ENCODE assay signal across 33 cellular contexts in the genomic region with DNA sequence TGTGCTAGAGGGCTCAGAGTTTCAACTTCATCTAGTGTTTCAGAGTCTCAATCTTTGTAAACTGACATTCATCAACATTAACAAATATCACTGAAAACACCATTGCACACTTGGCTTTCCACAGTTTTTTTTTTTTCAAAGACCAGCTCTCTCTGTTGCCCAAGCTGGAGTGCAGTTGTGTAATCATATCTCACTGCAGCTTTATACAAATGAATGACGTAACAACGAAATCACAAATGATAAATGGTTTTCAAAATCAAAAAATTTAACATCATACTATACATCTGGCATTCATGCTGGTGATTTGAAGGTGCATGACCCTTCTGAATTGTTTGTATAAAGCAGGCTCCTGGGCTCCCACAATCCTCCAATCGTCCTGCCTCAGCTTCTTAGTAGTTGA.
"Had no signal": no experiment of that assay in that cellular context is flagged by ENCODE, and none has a peak within 500 bp of the region (broad histone marks: within the 10 kb centered on the region; RNA-seq: fewer than 3 reads in every experiment).

No MANE protein-coding gene starts in this region.

- DNase-seq: activated B cell treated with CpG ODN at 0.5 μM for 24 hours; activated CD4-positive, alpha-beta T cell treated with anti-CD3 and anti-CD28 coated beads for 48 hours; activated CD4-positive, alpha-beta T cell treated with anti-CD3 and anti-CD28 coated beads, Interleukin-2, amount 50 U/mL, for 1 hour; activated CD4-positive, alpha-beta T cell treated with anti-CD3 and anti-CD28 coated beads, Interleukin-2, amount 50 U/mL, for 48 hours; activated CD8-positive, alpha-beta memory T cell treated with anti-CD3 and anti-CD28 coated beads for 24 hours; activated CD8-positive, alpha-beta T cell treated with anti-CD3 and anti-CD28 coated beads for 36 hours; activated effector memory CD4-positive, alpha-beta T cell treated with Interleukin-2 at 50 U/mL for 16 hours; activated gamma-delta T cell treated with Interleukin-2 at 50 U/mL for 16 hours; activated naive CD4-positive, alpha-beta T cell treated with anti-CD3 and anti-CD28 coated beads, Interleukin-2, amount 50 U/mL, for 16 hours; activated naive CD4-positive, alpha-beta T cell treated with Interleukin-2 at 50 U/mL for 16 hours; activated T-cell treated with anti-CD3 and anti-CD28 coated beads, Interleukin-2, amount 50 U/mL, for 4 hours; amygdala; aorta; body of pancreas; caudate nucleus; cortex of kidney; dermis blood vessel endothelial cell; effector CD4-positive, alpha-beta T cell; effector memory CD8-positive, alpha-beta T cell; erythroblast; foreskin keratinocyte; gastrocnemius medialis; glutamatergic neuron; heart left ventricle; T-cell; T1000; WERI-Rb-1 had no signal

- H3K4me3 Mint-ChIP-seq: activated B cell treated with CpG ODN at 0.5 μM for 24 hours; activated CD8-positive, alpha-beta T cell treated with anti-CD3 and anti-CD28 coated beads for 36 hours; activated naive CD8-positive, alpha-beta T cell; activated T-cell treated with anti-CD3 and anti-CD28 coated beads, Interleukin-2, amount 50 U/mL, for 4 hours; activated T-helper 17 cell treated with anti-CD3 and anti-CD28 coated beads, Interleukin-2, amount 50 U/mL, for 72 hours; effector memory CD8-positive, alpha-beta T cell; T-cell; T-helper 1 cell treated with Interleukin-12 subunit alpha and Interleukin-12 subunit beta and Interleukin-4 antibody, amounts not matched to agents 30 μg/mL and 1 μg/mL, for 36 hours; T-helper 2 cell treated with Interferon-gamma antibody and Interleukin-4, amounts not matched to agents 5 μg/mL and 100 μg/mL, for 36 hours had no signal

- H3K27ac Mint-ChIP-seq: activated B cell treated with CpG ODN at 0.5 μM for 24 hours; activated CD8-positive, alpha-beta T cell treated with anti-CD3 and anti-CD28 coated beads for 36 hours; activated naive CD8-positive, alpha-beta T cell; activated T-helper 17 cell treated with anti-CD3 and anti-CD28 coated beads, Interleukin-2, amount 50 U/mL, for 72 hours; effector memory CD8-positive, alpha-beta T cell; T-cell; T-helper 1 cell treated with Interleukin-12 subunit alpha and Interleukin-12 subunit beta and Interleukin-4 antibody, amounts not matched to agents 30 μg/mL and 1 μg/mL, for 36 hours; T-helper 2 cell treated with Interferon-gamma antibody and Interleukin-4, amounts not matched to agents 5 μg/mL and 100 μg/mL, for 36 hours had no signal

- H3K9me3 Mint-ChIP-seq: activated B cell treated with CpG ODN at 0.5 μM for 24 hours; activated CD8-positive, alpha-beta T cell treated with anti-CD3 and anti-CD28 coated beads for 36 hours; activated T-cell treated with anti-CD3 and anti-CD28 coated beads, Interleukin-2, amount 50 U/mL, for 4 hours; activated T-helper 17 cell treated with anti-CD3 and anti-CD28 coated beads, Interleukin-2, amount 50 U/mL, for 72 hours; effector memory CD8-positive, alpha-beta T cell; T-cell; T-helper 1 cell treated with Interleukin-12 subunit alpha and Interleukin-12 subunit beta and Interleukin-4 antibody, amounts not matched to agents 30 μg/mL and 1 μg/mL, for 36 hours; T-helper 2 cell treated with Interferon-gamma antibody and Interleukin-4, amounts not matched to agents 5 μg/mL and 100 μg/mL, for 36 hours had no signal

- H3K4me3 ChIP-seq: body of pancreas, esophagus muscularis mucosa, gastrocnemius medialis, heart left ventricle had no signal

- H3K27me3 ChIP-seq: body of pancreas, esophagus muscularis mucosa, foreskin keratinocyte, gastrocnemius medialis, heart left ventricle had no signal

- H3K4me1 Mint-ChIP-seq: activated B cell treated with CpG ODN at 0.5 μM for 24 hours; activated T-helper 17 cell treated with anti-CD3 and anti-CD28 coated beads, Interleukin-2, amount 50 U/mL, for 72 hours; T-cell had no signal

- H3K36me3 ChIP-seq: esophagus muscularis mucosa, gastrocnemius medialis, heart left ventricle, WERI-Rb-1 had no signal

- ATAC-seq: activated CD4-positive, CD25-positive, alpha-beta regulatory T cell treated with anti-CD3 and anti-CD28 coated beads, Interleukin-2, amount 50 U/mL, for 24 hours; activated CD8-positive, alpha-beta T cell treated with anti-CD3 and anti-CD28 coated beads for 36 hours; activated T-cell treated with anti-CD3 and anti-CD28 coated beads, Interleukin-2, amount 50 U/mL, for 4 hours; activated T-helper 17 cell treated with anti-CD3 and anti-CD28 coated beads, Interleukin-2, amount 50 U/mL, for 72 hours; body of pancreas; effector memory CD8-positive, alpha-beta T cell; foreskin keratinocyte; gastrocnemius medialis; heart left ventricle; T-cell had no signal

- H3K27ac ChIP-seq: body of pancreas, esophagus muscularis mucosa, foreskin keratinocyte, gastrocnemius medialis, heart left ventricle, WERI-Rb-1 had no signal

- H3K36me3 Mint-ChIP-seq: activated naive CD8-positive, alpha-beta T cell; T-cell had no signal

- H3K27me3 Mint-ChIP-seq: activated B cell treated with CpG ODN at 0.5 μM for 24 hours had no signal

- H3K9me3 ChIP-seq: body of pancreas, esophagus muscularis mucosa, gastrocnemius medialis, heart left ventricle had no signal

- H3K4me1 ChIP-seq: body of pancreas, esophagus muscularis mucosa, foreskin keratinocyte, gastrocnemius medialis, heart left ventricle had no signal
